13 cellular contexts compared by ENCODE assay signal in the genomic region with DNA sequence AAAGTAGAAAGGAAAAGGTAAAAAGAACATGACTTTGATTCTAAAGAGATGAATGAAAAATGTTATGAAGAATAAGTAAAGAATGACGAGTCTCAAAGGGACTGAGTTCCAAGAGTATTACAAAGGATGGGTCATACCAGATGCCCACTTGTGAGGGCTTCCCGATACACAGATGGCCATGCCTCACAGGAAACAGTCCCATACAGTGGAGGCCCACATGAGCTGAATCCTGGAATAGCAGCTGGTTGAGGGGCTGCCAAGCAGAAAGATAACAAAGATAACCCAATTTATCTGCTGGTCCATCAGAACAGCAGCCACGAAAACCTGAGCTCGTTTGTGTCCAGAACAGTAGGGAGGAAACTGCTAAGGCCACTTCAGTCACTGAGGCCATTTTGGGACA. TPM values are rescaled to one million over a fixed set of nuclear protein-coding genes. Genes with fewer than 3 reads are reported as not detected.
DNase-seq lines count a peak whose midpoint lies in the region; ATAC-seq and TF ChIP-seq lines count a peak whose summit lies in the region.
"Had no signal": no experiment of that assay in that cellular context is flagged by ENCODE, and none has a peak within 500 bp of the region (broad histone marks: within the 10 kb centered on the region; RNA-seq: fewer than 3 reads in every experiment).

No MANE protein-coding gene starts in this region.

- H3K4me3 ChIP-seq in SJSA1 (no peak overlapping the region), fibroblast of lung (replicated peaks in 1 of 4; ENCODE audit: control extremely low read depth in 1 of 4, insufficient read depth in 1 of 4, low read depth in 3 of 4, low read length in 4 of 4) (peak overlapping the region in 1 of 4 experiments; percentile 25), skeletal muscle cell (ENCODE audit: low read depth, low read length) (peak overlapping the region; percentile 27)
- H3K4me3 ChIP-seq: A549 had no signal

- no peak overlapping the region for H3K9ac ChIP-seq in fibroblast of lung (ENCODE audit: insufficient read depth, low read length)

- H3K36me3 Mint-ChIP-seq in activated T-cell treated with anti-CD3 and anti-CD28 coated beads, Interleukin-2, amount 50 U/mL, for 72 hours (ENCODE audit: insufficient read depth in 2 of 2): peaks cover 12 to 48% of the 10 kb centered on the region in 2 donors
- H3K36me3 Mint-ChIP-seq in activated T-cell treated with anti-CD3 and anti-CD28 coated beads, Interleukin-2, amount 50 U/mL, for 4 hours (ENCODE audit: insufficient read depth): peaks cover 43% of the 10 kb centered on the region

- peaks cover 70% of the 10 kb centered on the region for H3K4me1 Mint-ChIP-seq in activated T-cell treated with anti-CD3 and anti-CD28 coated beads, Interleukin-2, amount 50 U/mL, for 72 hours (ENCODE audit: low read depth)
- peaks cover 55% of the 10 kb centered on the region for H3K4me1 Mint-ChIP-seq in activated T-cell treated with anti-CD3 and anti-CD28 coated beads, Interleukin-2, amount 50 U/mL, for 4 hours (ENCODE audit: low read depth)

- no peaks in the 10 kb centered on the region for H3K9me3 Mint-ChIP-seq in activated T-cell treated with anti-CD3 and anti-CD28 coated beads, Interleukin-2, amount 50 U/mL, for 72 hours
- H3K9me3 Mint-ChIP-seq in activated T-cell treated with anti-CD3 and anti-CD28 coated beads, Interleukin-2, amount 50 U/mL, for 4 hours: no peaks in the 10 kb centered on the region
- H3K9me3 Mint-ChIP-seq: activated CD4-positive, alpha-beta T cell treated with anti-CD3 and anti-CD28 coated beads, Interleukin-2, amount 10 ng/mL, durations not matched to agents 7 days and 5 days had no signal

- H3K4me1 ChIP-seq in SJSA1 (replicated peaks): peaks cover 53% of the 10 kb centered on the region
- H3K4me1 ChIP-seq in fibroblast of lung (ENCODE audit: control insufficient read depth, extremely low read depth, insufficient read depth, low read length): peaks cover 8% of the 10 kb centered on the region

- H3K27me3 Mint-ChIP-seq in activated T-cell treated with anti-CD3 and anti-CD28 coated beads, Interleukin-2, amount 50 U/mL, for 72 hours (ENCODE audit: low read depth): no peaks in the 10 kb centered on the region
- H3K27me3 Mint-ChIP-seq in activated T-cell treated with anti-CD3 and anti-CD28 coated beads, Interleukin-2, amount 50 U/mL, for 4 hours (ENCODE audit: low read depth): no peaks in the 10 kb centered on the region
- H3K27me3 Mint-ChIP-seq: activated CD4-positive, alpha-beta T cell treated with anti-CD3 and anti-CD28 coated beads, Interleukin-2, amount 10 ng/mL, durations not matched to agents 7 days and 5 days had no signal

- H3K9me3 ChIP-seq in SJSA1 (replicated peaks) (no peaks in the 10 kb centered on the region), fibroblast of lung (ENCODE audit: control insufficient read depth, insufficient read depth, low read depth, low read length) (no peaks in the 10 kb centered on the region)
- H3K9me3 ChIP-seq: A549 had no signal

- no peak overlapping the region for H2AFZ ChIP-seq in fibroblast of lung (ENCODE audit: low read length)

- peaks cover 82% of the 10 kb centered on the region for H3K36me3 ChIP-seq in SJSA1
- H3K36me3 ChIP-seq in fibroblast of lung (ENCODE audit: control insufficient read depth, insufficient read depth, low read length): peaks cover 8% of the 10 kb centered on the region

- peak overlapping the region; percentile 24 to 63 for H3K4me3 Mint-ChIP-seq in activated T-cell treated with anti-CD3 and anti-CD28 coated beads, Interleukin-2, amount 50 U/mL, for 72 hours
- H3K4me3 Mint-ChIP-seq in activated T-cell treated with anti-CD3 and anti-CD28 coated beads, Interleukin-2, amount 50 U/mL, for 4 hours: no peak overlapping the region
- H3K4me3 Mint-ChIP-seq: activated CD4-positive, alpha-beta T cell treated with anti-CD3 and anti-CD28 coated beads, Interleukin-2, amount 10 ng/mL, durations not matched to agents 7 days and 5 days had no signal

- ATAC-seq in activated T-cell treated with anti-CD3 and anti-CD28 coated beads, Interleukin-2, amount 50 U/mL, for 72 hours (replicated peaks in 1 of 2): no peak
- ATAC-seq in activated T-cell treated with anti-CD3 and anti-CD28 coated beads, Interleukin-2, amount 50 U/mL, for 4 hours: no peak
- no peak for ATAC-seq in GM19397 (IDR thresholded peaks at IDR 0.05; ENCODE audit: unreplicated experiment)
- ATAC-seq: A549 had no signal

- H3K27ac Mint-ChIP-seq in activated T-cell treated with anti-CD3 and anti-CD28 coated beads, Interleukin-2, amount 50 U/mL, for 72 hours: peak overlapping the region; percentile 76
- H3K27ac Mint-ChIP-seq: activated CD4-positive, alpha-beta T cell treated with anti-CD3 and anti-CD28 coated beads, Interleukin-2, amount 10 ng/mL, durations not matched to agents 7 days and 5 days had no signal

- no peak for TF ChIP-seq CTCF in fibroblast of lung (conservative IDR thresholded peaks at IDR 0.05 in 1 of 2, IDR thresholded peaks at IDR 0.05 in 1 of 2; ENCODE audit: low read depth in 1 of 2, low read length in 2 of 2)

- H4K20me1 ChIP-seq in fibroblast of lung (ENCODE audit: control insufficient read depth, extremely low read depth, insufficient read depth, low read length): no peaks in the 10 kb centered on the region

- DNase-seq in activated T-cell treated with anti-CD3 and anti-CD28 coated beads, Interleukin-2, amount 50 U/mL, for 72 hours: no peak
- no peak for DNase-seq in activated T-cell treated with anti-CD3 and anti-CD28 coated beads, Interleukin-2, amount 50 U/mL, for 4 hours
- DNase-seq in SJSA1 (ENCODE audit: low read depth in 1 of 2, low spot score in 2 of 2) (peak; percentile 53 to 61), fibroblast of lung (ENCODE audit: low read depth in 2 of 2) (peak in 1 of 2 donors; percentile 85), skeletal muscle cell (ENCODE audit: low read depth) (no peak), GM19240 (ENCODE audit: insufficient read length, low spot score) (no peak), NCI-H187 treated with DMSO at 0.1 percent for 48 hours (lab: John Stamatoyannopoulos, UW) (no peak)
- DNase-seq: activated CD4-positive, alpha-beta T cell treated with anti-CD3 and anti-CD28 coated beads, Interleukin-2, amount 10 ng/mL, durations not matched to agents 7 days and 5 days; islet precursor cell; Kasumi-1; NCI-H510A treated with DMSO at 0.1 percent for 48 hours had no signal

- peaks cover 86% of the 10 kb centered on the region for H3K79me2 ChIP-seq in fibroblast of lung (ENCODE audit: control insufficient read depth, insufficient read depth, low read length)

- H3K27ac ChIP-seq in SJSA1: peak overlapping the region; percentile 93
- H3K27ac ChIP-seq in fibroblast of lung (ENCODE audit: insufficient read depth, low read length): peak overlapping the region; percentile 88
- H3K27ac ChIP-seq: A549 had no signal

- H3K27me3 ChIP-seq in SJSA1 (replicated peaks): no peaks in the 10 kb centered on the region
- H3K27me3 ChIP-seq in fibroblast of lung (ENCODE audit: control insufficient read depth, insufficient read depth, low read length): no peaks in the 10 kb centered on the region

- peak overlapping the region; percentile 39 for H3K4me2 ChIP-seq in fibroblast of lung (ENCODE audit: extremely low read depth, insufficient read depth, low read length)
- H3K4me2 ChIP-seq: A549 had no signal

RNA-seq across cellular contexts. Expression of a gene that starts 3.7 kb away (rescaled TPM):
- total RNA-seq in activated T-cell treated with anti-CD3 and anti-CD28 coated beads, Interleukin-2, amount 50 U/mL, for 72 hours: 100 to 1,000 TPM; 189 to 204 TPM
- 100 to 1,000 TPM; 133 to 153 (median 138) TPM for total RNA-seq in activated T-cell treated with anti-CD3 and anti-CD28 coated beads, Interleukin-2, amount 50 U/mL, for 4 hours
- total RNA-seq in SJSA1 (2014; rRNA removed; shearing (Covaris generic)): 233 and 323 TPM in 2 replicates
- total RNA-seq in fibroblast of lung: 125 and 159 TPM in 2 replicates
- 345 and 355 TPM in 2 replicates for polyA plus RNA-seq in fibroblast of lung
- polyA plus RNA-seq in fibroblast of lung (2012): 284 and 304 TPM in 2 replicates
- polyA minus RNA-seq in fibroblast of lung (ENCODE audit: low replicate concordance): 437 and 599 TPM in 2 replicates

Comparison
In these comparisons a context has a peak if more than half of its experiments do, and no peak if none do; other contexts are left out.
1. DNase-seq: peak in SJSA1 (2 of 2); none in activated T-cell treated with anti-CD3 and anti-CD28 coated beads, Interleukin-2, amount 50 U/mL, for 72 hours (0 of 2), activated T-cell treated with anti-CD3 and anti-CD28 coated beads, Interleukin-2, amount 50 U/mL, for 4 hours (single experiment), skeletal muscle cell (single experiment), GM19240 (single experiment) and NCI-H187 treated with DMSO at 0.1 percent for 48 hours (single experiment).